In genomic region chr1:9120312-9120958, GRCh38 we compare ENCODE assay signal across 27 cellular contexts. TPM values are rescaled to one million over a fixed set of nuclear protein-coding genes. Genes with fewer than 3 reads are reported as not detected.
DNase-seq lines count a peak whose midpoint lies in the region; ATAC-seq, FAIRE-seq and TF ChIP-seq lines count a peak whose summit lies in the region.
"Had no signal": no experiment of that assay in that cellular context is flagged by ENCODE, and none has a peak within 500 bp of the region (broad histone marks: within the 10 kb centered on the region; RNA-seq: fewer than 3 reads in every experiment).

No MANE protein-coding gene starts in this region.

- no peak for TF ChIP-seq CTCF in kidney (IDR thresholded peaks at IDR 0.05; ENCODE audit: borderline replicate concordance, extremely low read depth, insufficient read depth)

- no peaks in the 10 kb centered on the region for H3K27me3 Mint-ChIP-seq in T-helper 17 cell
- H3K27me3 Mint-ChIP-seq in stimulated activated memory B cell treated with anti-CD40 and anti-IgM and Interleukin-4, amounts not matched to agents 10 μg/mL and 1 μg/mL and 100 μg/mL, for 72 hours, result no peaks in the 10 kb centered on the region
- H3K27me3 Mint-ChIP-seq: brain had no signal

- H3K4me1 Mint-ChIP-seq in T-helper 17 cell, result peaks cover 16% of the 10 kb centered on the region
- peaks cover 62% of the 10 kb centered on the region for H3K4me1 Mint-ChIP-seq in stimulated activated memory B cell treated with anti-CD40 and anti-IgM and Interleukin-4, amounts not matched to agents 10 μg/mL and 1 μg/mL and 100 μg/mL, for 72 hours

- H3K4me3 Mint-ChIP-seq in T-helper 17 cell, result no peak overlapping the region
- peak overlapping the region; percentile 35 for H3K4me3 Mint-ChIP-seq in stimulated activated memory B cell treated with anti-CD40 and anti-IgM and Interleukin-4, amounts not matched to agents 10 μg/mL and 1 μg/mL and 100 μg/mL, for 72 hours
- H3K4me3 Mint-ChIP-seq: activated naive CD8-positive, alpha-beta T cell treated with anti-CD3 and anti-CD28 coated beads, Interleukin-2, amount 10 ng/mL, durations not matched to agents 7 days and 5 days; activated T-helper 1 cell treated with anti-CD3 and anti-CD28 coated beads, Interleukin-12 subunit alpha, Interleukin-12 subunit beta, Interleukin-2, Interleukin-4 antibody, amounts not matched to agents 30 ng/mL and 10 ng/mL and 1 ng/mL, durations not matched to agents 14 hours and 24 hours and 36 hours; brain; mesothelial cell of epicardium had no signal

- no peak for DNase-seq in GM12891 (ENCODE audit: insufficient read length, low spot score)
- no peak for DNase-seq in T-helper 17 cell
- peak; percentile 22 for DNase-seq in kidney
- no peak for DNase-seq in activated CD8-positive, alpha-beta memory T cell treated with anti-CD3 and anti-CD28 coated beads, Interleukin-2, amount 50 U/mL, for 4 hours
- DNase-seq: activated naive CD8-positive, alpha-beta T cell treated with anti-CD3 and anti-CD28 coated beads, Interleukin-2, amount 10 ng/mL, durations not matched to agents 7 days and 5 days; Caco-2; cortex of kidney; H7; hypothalamus; NCI-H1694; NCI-H748 treated with DMSO at 0.1 percent for 48 hours; PC-9; stimulated activated CD4-positive, alpha-beta T cell treated with anti-CD3 and anti-CD28 coated beads, Interleukin-15, amount 100 ng/mL, for 24 hours; T-helper 9 cell had no signal

- no peak overlapping the region for H3K9ac ChIP-seq in kidney (ENCODE audit: low read length in 2 of 2)

- peak overlapping the region; percentile 67 for H3K27ac Mint-ChIP-seq in T-helper 17 cell
- H3K27ac Mint-ChIP-seq in stimulated activated memory B cell treated with anti-CD40 and anti-IgM and Interleukin-4, amounts not matched to agents 10 μg/mL and 1 μg/mL and 100 μg/mL, for 72 hours, result peak overlapping the region; percentile 88
- H3K27ac Mint-ChIP-seq: activated naive CD8-positive, alpha-beta T cell treated with anti-CD3 and anti-CD28 coated beads, Interleukin-2, amount 10 ng/mL, durations not matched to agents 7 days and 5 days; activated T-helper 1 cell treated with anti-CD3 and anti-CD28 coated beads, Interleukin-12 subunit alpha, Interleukin-12 subunit beta, Interleukin-2, Interleukin-4 antibody, amounts not matched to agents 30 ng/mL and 10 ng/mL and 1 ng/mL, durations not matched to agents 14 hours and 24 hours and 36 hours; brain; mesothelial cell of epicardium had no signal

- H3K36me3 Mint-ChIP-seq in T-helper 17 cell (ENCODE audit: low read depth), result no peaks in the 10 kb centered on the region
- peaks cover 34% of the 10 kb centered on the region for H3K36me3 Mint-ChIP-seq in stimulated activated memory B cell treated with anti-CD40 and anti-IgM and Interleukin-4, amounts not matched to agents 10 μg/mL and 1 μg/mL and 100 μg/mL, for 72 hours
- H3K36me3 Mint-ChIP-seq: activated naive CD8-positive, alpha-beta T cell treated with anti-CD3 and anti-CD28 coated beads, Interleukin-2, amount 10 ng/mL, durations not matched to agents 7 days and 5 days; brain had no signal

- TF ChIP-seq POLR2A in GM12891 (IDR thresholded peaks at IDR 0.05; ENCODE audit: low read depth, low read length), result no peak

- no peaks in the 10 kb centered on the region for H3K9me3 Mint-ChIP-seq in stimulated activated memory B cell treated with anti-CD40 and anti-IgM and Interleukin-4, amounts not matched to agents 10 μg/mL and 1 μg/mL and 100 μg/mL, for 72 hours
- H3K9me3 Mint-ChIP-seq: activated naive CD8-positive, alpha-beta T cell treated with anti-CD3 and anti-CD28 coated beads, Interleukin-2, amount 10 ng/mL, durations not matched to agents 7 days and 5 days; activated T-helper 1 cell treated with anti-CD3 and anti-CD28 coated beads, Interleukin-12 subunit alpha, Interleukin-12 subunit beta, Interleukin-2, Interleukin-4 antibody, amounts not matched to agents 30 ng/mL and 10 ng/mL and 1 ng/mL, durations not matched to agents 14 hours and 24 hours and 36 hours; brain had no signal

- no peak overlapping the region for H3K4me3 ChIP-seq in kidney (ENCODE audit: low read length in 2 of 2)
- H3K4me3 ChIP-seq: PC-9, SK-N-MC had no signal

- intact Hi-C loops in kidney (cut with DNase I), result no loop called here

- FAIRE-seq in GM12891 (lab: Jason Lieb, UNC), result peak; percentile 82
- no peak for FAIRE-seq in kidney (lab: Jason Lieb, UNC)
- FAIRE-seq: endometrium, keratinocyte had no signal

- H3K9me3 ChIP-seq in T-helper 17 cell (ENCODE audit: control insufficient read depth, low read length, poor library complexity, severe bottlenecking) (no peaks in the 10 kb centered on the region), kidney (ENCODE audit: control insufficient read depth in 1 of 2, low read length in 2 of 2) (no peaks in the 10 kb centered on the region)
- H3K9me3 ChIP-seq: Caco-2 had no signal

- no peaks in the 10 kb centered on the region for H3K4me1 ChIP-seq in kidney (ENCODE audit: control insufficient read depth in 1 of 2, insufficient read depth in 1 of 2, low read depth in 1 of 2, low read length in 2 of 2)

- no peak overlapping the region for H3K27ac ChIP-seq in kidney (ENCODE audit: low read depth in 2 of 2, low read length in 2 of 2)
- H3K27ac ChIP-seq: PC-9, SK-N-MC had no signal

- no peaks in the 10 kb centered on the region for H3K36me3 ChIP-seq in kidney (ENCODE audit: control insufficient read depth in 1 of 2, insufficient read depth in 2 of 2, low read length in 2 of 2)

- ATAC-seq in T-helper 17 cell, result no peak
- ATAC-seq in stimulated activated memory B cell treated with anti-CD40 and anti-IgM and Interleukin-4, amounts not matched to agents 10 μg/mL and 1 μg/mL and 100 μg/mL, for 72 hours, result no peak
- ATAC-seq in HG03469 (IDR thresholded peaks at IDR 0.05; ENCODE audit: unreplicated experiment), result no peak
- no peak for ATAC-seq in HG02973 (IDR thresholded peaks at IDR 0.05; ENCODE audit: unreplicated experiment)
- ATAC-seq: activated CD4-positive, CD25-positive, alpha-beta regulatory T cell treated with anti-CD3 and anti-CD28 coated beads, Interleukin-2, amount 50 U/mL, for 24 hours had no signal

TF ChIP-seq in GM12891, 5 proteins besides CTCF, POLR2A, EP300 and RAD21:
- TF ChIP-seq POLR2AphosphoS5 (IDR thresholded peaks at IDR 0.05; ENCODE audit: low read depth, low read length) (no peak), TAF1 (IDR thresholded peaks at IDR 0.05; ENCODE audit: low read depth, low read length) (no peak), PAX5 (IDR thresholded peaks at IDR 0.05; ENCODE audit: insufficient read depth, low read length, severe bottlenecking) (no peak), POU2F2 (IDR thresholded peaks at IDR 0.05; ENCODE audit: low read depth, low read length) (no peak), SPI1 (IDR thresholded peaks at IDR 0.05; ENCODE audit: low read depth, low read length) (no peak)

RNA-seq across cellular contexts. Expression of gene GPR157, which starts 8.5 kb away (rescaled TPM):
- 6.8 TPM for polyA plus RNA-seq in GM12891 (2012; ENCODE audit: low read depth, missing spikeins)
- total RNA-seq in T-helper 17 cell (1 to 10 TPM; 4.4 to 5.6 TPM), kidney (9.1 TPM)
- 3.2 TPM for polyA plus RNA-seq in kidney (ENCODE audit: insufficient read depth, low read depth, low replicate concordance)
- polyA plus RNA-seq: neural cell had no signal

RNA-seq across cellular contexts. Expression of gene SLC2A5, which starts 51.0 kb away (rescaled TPM):
- polyA plus RNA-seq in GM12891 (2012; ENCODE audit: low read depth, missing spikeins), result 67.7 TPM
- total RNA-seq in T-helper 17 cell (under 1 TPM in 1 of 2 donors, not detected in 1; 0.85 TPM), kidney (6.4 TPM)
- 9.0 TPM for polyA plus RNA-seq in kidney (ENCODE audit: insufficient read depth, low read depth, low replicate concordance)
- total RNA-seq: activated CD8-positive, alpha-beta memory T cell treated with anti-CD3 and anti-CD28 coated beads for 36 hours; activated naive CD8-positive, alpha-beta T cell treated with anti-CD3 and anti-CD28 coated beads, Interleukin-2, amount 10 ng/mL, durations not matched to agents 7 days and 5 days; Daoy; PC-9 had no signal
- polyA plus RNA-seq: neural cell had no signal
